In genomic region chr4:88597970-88598369, GRCh38 we compare ENCODE assay signal across 1 cellular context.
TF ChIP-seq lines count a peak whose summit lies in the region.

No MANE protein-coding gene starts in this region.

TF ChIP-seq in GM23338, 12 proteins besides CTCF, POLR2A, EP300 and RAD21 (continued from another document):
- TF ChIP-seq ZNF462 (CRISPR knock-in tag; IDR thresholded peaks at IDR 0.05) = no peak
- TF ChIP-seq ETS1 (IDR thresholded peaks at IDR 0.05) = no peak
- no peak for TF ChIP-seq EZH2 (IDR thresholded peaks at IDR 0.05; ENCODE audit: low read depth, unreplicated experiment)
- no peak for TF ChIP-seq STAT1 (IDR thresholded peaks at IDR 0.05; ENCODE audit: unreplicated experiment)
- TF ChIP-seq REST (IDR thresholded peaks at IDR 0.05; ENCODE audit: unreplicated experiment) = no peak
- no peak for TF ChIP-seq EZH2phosphoT487 (IDR thresholded peaks at IDR 0.05; ENCODE audit: unreplicated experiment)
